ENCODE assay signal across 13 cellular contexts in genomic region chr14:95464103-95464502, GRCh38. TPM values are rescaled to one million over a fixed set of nuclear protein-coding genes. Genes with fewer than 3 reads are reported as not detected.
DNase-seq lines count a peak whose midpoint lies in the region; ATAC-seq and TF ChIP-seq lines count a peak whose summit lies in the region.
"Had no signal": no experiment of that assay in that cellular context is flagged by ENCODE, and none has a peak within 500 bp of the region (broad histone marks: within the 10 kb centered on the region; RNA-seq: fewer than 3 reads in every experiment).

No MANE protein-coding gene starts in this region.

- peak overlapping the region; percentile 84 for H3K27ac ChIP-seq in CD4-positive, CD25-positive, alpha-beta regulatory T cell (ENCODE audit: insufficient read depth, low read length, poor library complexity, severe bottlenecking)
- H3K27ac ChIP-seq in DOHH2 (ENCODE audit: low read depth, low read length) (peak overlapping the region; percentile 84), VCaP (peak overlapping the region; percentile 70), lower lobe of right lung (peak overlapping the region; percentile 41)
- H3K27ac ChIP-seq: body of pancreas, GM23248 had no signal

- no peaks in the 10 kb centered on the region for H3K27me3 Mint-ChIP-seq in CD4-positive, CD25-positive, alpha-beta regulatory T cell

- no peaks in the 10 kb centered on the region for H3K9me3 ChIP-seq in CD4-positive, CD25-positive, alpha-beta regulatory T cell (ENCODE audit: control insufficient read depth in 2 of 2, low read length in 2 of 2)
- H3K9me3 ChIP-seq in DOHH2 (ENCODE audit: control insufficient read depth, insufficient read depth, low read length) (no peaks in the 10 kb centered on the region), lower lobe of right lung (no peaks in the 10 kb centered on the region)
- H3K9me3 ChIP-seq: body of pancreas had no signal

- intact Hi-C loops in lower lobe of right lung (cut with DNase I) = no loop called here

- peaks cover 56% of the 10 kb centered on the region for H3K36me3 ChIP-seq in CD4-positive, CD25-positive, alpha-beta regulatory T cell (ENCODE audit: control insufficient read depth, insufficient read depth, low read length)
- no peaks in the 10 kb centered on the region for H3K36me3 ChIP-seq in DOHH2 (ENCODE audit: control insufficient read depth, low read length)
- peaks cover 33% of the 10 kb centered on the region for H3K36me3 ChIP-seq in lower lobe of right lung

- peaks cover 32% of the 10 kb centered on the region for H3K36me3 Mint-ChIP-seq in CD4-positive, CD25-positive, alpha-beta regulatory T cell

- H3K4me1 Mint-ChIP-seq in CD4-positive, CD25-positive, alpha-beta regulatory T cell = peaks cover 7 to 76% (median 51%) of the 10 kb centered on the region in 4 donors

- H3K27me3 ChIP-seq in CD4-positive, CD25-positive, alpha-beta regulatory T cell (ENCODE audit: control insufficient read depth, insufficient read depth, low read length) = no peaks in the 10 kb centered on the region
- H3K27me3 ChIP-seq in DOHH2 (ENCODE audit: control insufficient read depth, low read length) (no peaks in the 10 kb centered on the region), lower lobe of right lung (ENCODE audit: low read depth) (no peaks in the 10 kb centered on the region)
- H3K27me3 ChIP-seq: body of pancreas had no signal

- H3F3A ChIP-seq in DOHH2 (ENCODE audit: control insufficient read depth, insufficient read depth) = peaks cover 6% of the 10 kb centered on the region; the same call in 1 of the 2 replicates

- H3K9me3 Mint-ChIP-seq in CD4-positive, CD25-positive, alpha-beta regulatory T cell = no peaks in the 10 kb centered on the region
- H3K9me3 Mint-ChIP-seq: neural crest cell had no signal

- DNase-seq in CD4-positive, CD25-positive, alpha-beta regulatory T cell = no peak
- DNase-seq in lower lobe of right lung (no peak), NCI-H446 (lab: John Stamatoyannopoulos, UW) (no peak)
- DNase-seq in activated CD4-positive, CD25-positive, alpha-beta regulatory T cell treated with anti-CD3 and anti-CD28 coated beads, Interleukin-2, amount 50 U/mL, for 72 hours = no peak
- DNase-seq: activated T-cell treated with anti-CD3 and anti-CD28 coated beads for 4 hours, GM23248, NCI-H187 treated with DMSO at 0.1 percent for 48 hours, NCI-H82 had no signal

- ATAC-seq in CD4-positive, CD25-positive, alpha-beta regulatory T cell (ENCODE audit: low read depth in 2 of 2) = no peak
- no peak for ATAC-seq in lower lobe of right lung
- ATAC-seq in GM18520 (IDR thresholded peaks at IDR 0.05; ENCODE audit: unreplicated experiment) = no peak
- ATAC-seq: body of pancreas had no signal

- peaks cover 53% of the 10 kb centered on the region for H3K4me1 ChIP-seq in CD4-positive, CD25-positive, alpha-beta regulatory T cell (ENCODE audit: control insufficient read depth, insufficient read depth, low read length, poor library complexity, severe bottlenecking)
- H3K4me1 ChIP-seq in DOHH2 (ENCODE audit: control insufficient read depth, low read length) (peaks cover 34% of the 10 kb centered on the region), lower lobe of right lung (peaks cover 25% of the 10 kb centered on the region)

- H3K4me3 Mint-ChIP-seq in CD4-positive, CD25-positive, alpha-beta regulatory T cell = peak overlapping the region in 3 of 4 donors; percentile 62 to 85 (median 83)
- H3K4me3 Mint-ChIP-seq: neural crest cell had no signal

- H3K9me2 ChIP-seq in DOHH2 (replicated peaks; ENCODE audit: control insufficient read depth, low read length) = no peaks in the 10 kb centered on the region

- no peaks in the 10 kb centered on the region for H4K20me1 ChIP-seq in DOHH2 (ENCODE audit: control insufficient read depth, insufficient read depth, low read depth, low read length)

- peak overlapping the region; percentile 92 to 99 (median 96) for H3K27ac Mint-ChIP-seq in CD4-positive, CD25-positive, alpha-beta regulatory T cell

- H3K4me3 ChIP-seq in CD4-positive, CD25-positive, alpha-beta regulatory T cell (ENCODE audit: low read depth, low read length) = peak overlapping the region; percentile 4
- H3K4me3 ChIP-seq in DOHH2 (ENCODE audit: low read length) (peak overlapping the region; percentile 62), lower lobe of right lung (no peak overlapping the region)
- H3K4me3 ChIP-seq: body of pancreas, GM23248 had no signal

- H3K79me2 ChIP-seq in DOHH2 (ENCODE audit: control insufficient read depth, low read length) = no peaks in the 10 kb centered on the region

- peak overlapping the region; percentile 78 for H3K4me2 ChIP-seq in DOHH2 (ENCODE audit: low read length)

- TF ChIP-seq CTCF in DOHH2 (IDR thresholded peaks at IDR 0.05; ENCODE audit: low read depth, low read length, poor library complexity, severe bottlenecking) (no peak), VCaP (conservative IDR thresholded peaks at IDR 0.05) (no peak), lower lobe of right lung (IDR thresholded peaks at IDR 0.05) (no peak)

RNA-seq across cellular contexts. Expression of gene SYNE3, which starts 52.3 kb away (rescaled TPM):
- total RNA-seq in CD4-positive, CD25-positive, alpha-beta regulatory T cell = 71.7 TPM
- polyA plus RNA-seq in CD4-positive, CD25-positive, alpha-beta regulatory T cell = 1 to 10 TPM; 2.7 to 6.5 (median 4.1) TPM
- total RNA-seq in lower lobe of right lung = 22.4 TPM
